ENCODE assay signal across 16 cellular contexts in genomic region chr17:62821213-62822079, GRCh38. TPM values are rescaled to one million over a fixed set of nuclear protein-coding genes. Genes with fewer than 3 reads are reported as not detected.
A peak's percentile ranks its signal among the peaks of the same experiment; 100 is the strongest.
DNase-seq lines count a peak whose midpoint lies in the region; ATAC-seq and TF ChIP-seq lines count a peak whose summit lies in the region.
"Had no signal": no experiment of that assay in that cellular context is flagged by ENCODE, and none has a peak within 500 bp of the region (broad histone marks: within the 10 kb centered on the region; RNA-seq: fewer than 3 reads in every experiment).

No MANE protein-coding gene starts in this region.

- no peak for TF ChIP-seq CTCF in esophagus muscularis mucosa (IDR thresholded peaks at IDR 0.05)

- intact Hi-C loops in esophagus muscularis mucosa (cut with DNase I): no loop called here

- no peak overlapping the region for H2BK12ac ChIP-seq in neuronal stem cell (ENCODE audit: low read length)

- H3K27ac Mint-ChIP-seq in T-cell: no peak overlapping the region

- TF ChIP-seq POLR2A in esophagus muscularis mucosa (IDR thresholded peaks at IDR 0.05; ENCODE audit: low read depth): no peak

- H3K79me1 ChIP-seq in neuronal stem cell (ENCODE audit: low read depth, low read length): no peaks in the 10 kb centered on the region

- no peak overlapping the region for H2BK120ac ChIP-seq in neuronal stem cell (ENCODE audit: low read depth, low read length)

- 82% methylated on average over 15 of the region's 15 CpGs for WGBS in esophagus muscularis mucosa
- WGBS in neuronal stem cell (ENCODE audit: extremely low coverage in 2 of 2, insufficient read length in 2 of 2, insufficient replicate concordance in 1 of 2), 2 donors: no CpG with 5 or more reads among the region's 15 CpGs

- H3K4me3 Mint-ChIP-seq in T-cell: no peak overlapping the region
- H3K4me3 Mint-ChIP-seq: CD8-positive, alpha-beta memory T cell had no signal

- ATAC-seq in HG02885 (IDR thresholded peaks at IDR 0.05; ENCODE audit: poor library complexity, unreplicated experiment): no peak
- ATAC-seq in T-cell (replicated peaks in 1 of 4): no peak

- no peak overlapping the region for H3K4ac ChIP-seq in neuronal stem cell (ENCODE audit: low read length)

- no peak overlapping the region for H2BK15ac ChIP-seq in neuronal stem cell (ENCODE audit: low read length)

- H2AFZ ChIP-seq in ACC112 (ENCODE audit: low read length, unreplicated experiment): no peak overlapping the region
- H2AFZ ChIP-seq in neuronal stem cell (ENCODE audit: low read length): peak overlapping the region; percentile 21

- no peak overlapping the region for H4K8ac ChIP-seq in neuronal stem cell (ENCODE audit: low read depth, low read length)

- H3K9me3 ChIP-seq in SJSA1 (replicated peaks): no peaks in the 10 kb centered on the region; the same call in 1 of the 2 replicates
- no peaks in the 10 kb centered on the region for H3K9me3 ChIP-seq in esophagus muscularis mucosa
- H3K9me3 ChIP-seq in neuronal stem cell (replicated peaks in 1 of 2; ENCODE audit: control insufficient read depth in 2 of 2, insufficient read depth in 1 of 2, low read depth in 1 of 2, low read length in 2 of 2): no peaks in the 10 kb centered on the region

- POLR2A ChIA-PET in T-cell (lab: Charles Lee): no interaction called here

- peaks cover 12 to 13% of the 10 kb centered on the region in 2 donors for H3K27me3 Mint-ChIP-seq in T-cell

- H3K4me1 Mint-ChIP-seq in T-cell: peaks cover 5 to 7% (median 6%) of the 10 kb centered on the region in 3 donors

- H3K79me2 ChIP-seq in ACC112 (ENCODE audit: control insufficient read depth, insufficient read depth, low read length, unreplicated experiment): no peaks in the 10 kb centered on the region

- no peaks in the 10 kb centered on the region for H3K36me3 ChIP-seq in ACC112 (ENCODE audit: insufficient read depth, low read length)
- no peaks in the 10 kb centered on the region for H3K36me3 ChIP-seq in SJSA1
- no peaks in the 10 kb centered on the region for H3K36me3 ChIP-seq in esophagus muscularis mucosa
- no peaks in the 10 kb centered on the region for H3K36me3 ChIP-seq in neuronal stem cell (replicated peaks in 1 of 2; ENCODE audit: control insufficient read depth in 2 of 2, insufficient read depth in 2 of 2, low read length in 2 of 2)

- no peaks in the 10 kb centered on the region for H3K9me3 Mint-ChIP-seq in T-cell
- H3K9me3 Mint-ChIP-seq: CD8-positive, alpha-beta memory T cell had no signal

- DNase-seq in SJSA1 (ENCODE audit: low read depth in 1 of 2, low spot score in 2 of 2): no peak
- DNase-seq in esophagus muscularis mucosa (ENCODE audit: extremely low spot score): peak; percentile 87
- DNase-seq in neuronal stem cell (ENCODE audit: low spot score): no peak
- DNase-seq in RPMI8226: no peak
- DNase-seq in T-cell: no peak
- DNase-seq in NCI-H1092 treated with DMSO at 0.1 percent for 48 hours (lab: John Stamatoyannopoulos, UW): no peak
- DNase-seq: activated CD8-positive, alpha-beta memory T cell treated with anti-CD3 and anti-CD28 coated beads, Interleukin-2, amount 50 U/mL, for 4 hours; activated naive CD4-positive, alpha-beta T cell; CD8-positive, alpha-beta memory T cell; DND-41; kidney glomerular epithelial cell; NCI-H1436 treated with DMSO at 0.1 percent for 48 hours; SHP77 treated with DMSO at 0.1 percent for 48 hours; stimulated activated naive CD4-positive, alpha-beta T cell had no signal

- H3K4me2 ChIP-seq in neuronal stem cell (ENCODE audit: insufficient read depth, low read length, poor library complexity, severe bottlenecking): no peak overlapping the region

- H3K27ac ChIP-seq in ACC112 (ENCODE audit: low read depth, low read length): peak overlapping the region; percentile 95
- H3K27ac ChIP-seq in SJSA1: peak overlapping the region; percentile 97; the same call in 1 of the 2 replicates
- no peak overlapping the region for H3K27ac ChIP-seq in esophagus muscularis mucosa (replicated peaks in 1 of 4)
- no peak overlapping the region for H3K27ac ChIP-seq in neuronal stem cell (replicated peaks; ENCODE audit: low read length)

- no peak overlapping the region for H2AK5ac ChIP-seq in neuronal stem cell (ENCODE audit: low read depth, low read length)

- TF ChIP-seq EP300 in esophagus muscularis mucosa (IDR thresholded peaks at IDR 0.05): no peak

- H3K4me3 ChIP-seq in ACC112 (ENCODE audit: low read depth, low read length): no peak overlapping the region
- no peak overlapping the region for H3K4me3 ChIP-seq in SJSA1
- no peak overlapping the region for H3K4me3 ChIP-seq in esophagus muscularis mucosa
- no peak overlapping the region for H3K4me3 ChIP-seq in neuronal stem cell (ENCODE audit: low read length in 2 of 2)

- no peak overlapping the region for H4K91ac ChIP-seq in neuronal stem cell (ENCODE audit: low read depth, low read length, poor library complexity)

- no peak overlapping the region for H3K9ac ChIP-seq in neuronal stem cell (ENCODE audit: low read depth, low read length, poor library complexity)

- H3K4me1 ChIP-seq in ACC112 (ENCODE audit: control insufficient read depth, insufficient read depth, low read length, unreplicated experiment): peaks cover 68% of the 10 kb centered on the region
- H3K4me1 ChIP-seq in SJSA1 (replicated peaks): peaks cover 49% of the 10 kb centered on the region
- H3K4me1 ChIP-seq in esophagus muscularis mucosa: peaks cover 10 to 16% (median 12%) of the 10 kb centered on the region in 4 donors
- H3K4me1 ChIP-seq in neuronal stem cell (ENCODE audit: control insufficient read depth in 2 of 2, insufficient read depth in 1 of 2, low read depth in 1 of 2, low read length in 2 of 2): peaks cover 11 to 30% of the 10 kb centered on the region in 2 donors

- H3K36me3 Mint-ChIP-seq in T-cell: no peaks in the 10 kb centered on the region
- H3K36me3 Mint-ChIP-seq: CD8-positive, alpha-beta memory T cell had no signal

- H3K27me3 ChIP-seq in ACC112 (ENCODE audit: insufficient read depth, low read length): no peaks in the 10 kb centered on the region
- no peaks in the 10 kb centered on the region for H3K27me3 ChIP-seq in SJSA1 (replicated peaks)
- no peaks in the 10 kb centered on the region for H3K27me3 ChIP-seq in esophagus muscularis mucosa
- H3K27me3 ChIP-seq in neuronal stem cell (ENCODE audit: control insufficient read depth in 3 of 3, insufficient read depth in 3 of 3, low read depth in 1 of 3, low read length in 3 of 3): no peaks in the 10 kb centered on the region

- CTCF ChIA-PET in T-cell (lab: Charles Lee): interaction anchor here (0.5 to 0.7 kb wide), 2 partner anchors 34 to 45 kb away, joined by 3 to 5 read pairs; no protein-coding TSS in a partner anchor

- H3K14ac ChIP-seq in neuronal stem cell (ENCODE audit: low read length): no peak overlapping the region

- no peak overlapping the region for H2BK5ac ChIP-seq in neuronal stem cell (ENCODE audit: low read length)

- H3K23ac ChIP-seq in neuronal stem cell (ENCODE audit: low read depth, low read length, poor library complexity): no peak overlapping the region

- no peak overlapping the region for H3K18ac ChIP-seq in neuronal stem cell (ENCODE audit: low read length)

RNA-seq across cellular contexts. Expression of gene MARCHF10, which starts 13.3 kb away (rescaled TPM):
- total RNA-seq in SJSA1 (2014; rRNA removed; shearing (Covaris generic)): 0.31 and 0.71 TPM in 2 replicates
- total RNA-seq in esophagus muscularis mucosa (under 1 TPM in 3 of 4 donors, not detected in 1; 0.33 to 0.52 (median 0.42) TPM), T-cell (under 1 TPM in 3 of 5 donors, not detected in 2; 0.10 to 0.23 (median 0.13) TPM)
- 2.1 TPM for polyA plus RNA-seq in neuronal stem cell (2013, experiment 1 of 2)
- polyA plus RNA-seq in neuronal stem cell (2013, experiment 2 of 2): 1.6 TPM
- total RNA-seq: CD8-positive, alpha-beta memory T cell had no signal

Comparison
In these comparisons a context has a peak if more than half of its experiments do, and no peak if none do; other contexts are left out.
1. H3K27ac ChIP-seq: peak in ACC112 (single experiment) and SJSA1 (single experiment); none in esophagus muscularis mucosa (0 of 4) and neuronal stem cell (single experiment).